In the genomic region with DNA sequence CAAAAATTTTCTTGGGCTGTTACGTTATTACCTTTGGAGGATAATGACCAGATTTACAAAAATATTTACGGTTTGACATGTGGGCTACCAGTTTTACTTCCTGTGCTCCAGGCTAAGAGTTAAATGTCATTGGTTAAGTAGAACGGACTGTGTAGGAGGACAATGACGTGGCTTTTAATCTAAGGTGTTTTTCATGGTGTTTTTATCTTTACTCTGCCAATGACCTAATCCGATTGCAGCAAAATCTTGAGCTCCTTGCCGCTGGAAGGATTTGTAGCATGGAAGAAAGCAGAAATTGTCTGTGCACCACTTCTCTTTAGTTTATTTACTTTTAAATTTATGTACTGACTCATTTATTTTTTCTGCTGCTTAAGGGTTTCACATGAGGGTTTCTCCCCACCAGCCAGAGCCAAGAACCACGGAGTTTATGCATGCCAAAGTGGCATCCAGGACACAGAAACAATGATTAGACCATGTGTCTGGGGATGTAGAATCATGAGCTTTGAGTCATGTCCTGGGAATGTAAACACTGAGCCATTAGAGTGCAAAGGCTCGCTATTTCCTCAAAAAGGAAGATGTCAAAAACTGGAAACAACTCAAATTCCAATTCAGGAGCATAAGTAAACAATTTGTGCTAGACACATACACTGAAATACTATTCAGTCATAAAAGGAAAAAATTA, we compare ENCODE assay signal across 9 cellular contexts. TPM values are rescaled to one million over a fixed set of nuclear protein-coding genes. Genes with fewer than 3 reads are reported as not detected.
DNase-seq lines count a peak whose midpoint lies in the region; TF ChIP-seq lines count a peak whose summit lies in the region.
"Had no signal": no experiment of that assay in that cellular context is flagged by ENCODE, and none has a peak within 500 bp of the region (broad histone marks: within the 10 kb centered on the region; RNA-seq: fewer than 3 reads in every experiment).

No MANE protein-coding gene starts in this region.

- H3K4me3 Mint-ChIP-seq in Caco-2 (ENCODE audit: unreplicated experiment) (peak overlapping the region; percentile 21), glutamatergic neuron (ENCODE audit: unreplicated experiment) (no peak overlapping the region)
- no peak overlapping the region for H3K4me3 Mint-ChIP-seq in activated CD4-positive, alpha-beta T cell treated with anti-CD3 and anti-CD28 coated beads, Interleukin-2, amount 10 ng/mL, durations not matched to agents 7 days and 5 days

- H3K27me3 Mint-ChIP-seq in Caco-2 (ENCODE audit: insufficient read depth, unreplicated experiment) (no peaks in the 10 kb centered on the region), glutamatergic neuron (ENCODE audit: unreplicated experiment) (no peaks in the 10 kb centered on the region)
- no peaks in the 10 kb centered on the region for H3K27me3 Mint-ChIP-seq in activated CD4-positive, alpha-beta T cell treated with anti-CD3 and anti-CD28 coated beads, Interleukin-2, amount 10 ng/mL, durations not matched to agents 7 days and 5 days

- H3K4me1 ChIP-seq in Caco-2, result peaks cover 38% of the 10 kb centered on the region
- H3K4me1 ChIP-seq in ovary (ENCODE audit: insufficient read depth), result peaks cover 6% of the 10 kb centered on the region
- peaks cover 7 to 37% (median 34%) of the 10 kb centered on the region in 6 donors for H3K4me1 ChIP-seq in spleen

- H3K4me3 ChIP-seq in Caco-2 (ENCODE audit: low read depth, low read length) (no peak overlapping the region), fibroblast of mammary gland (ENCODE audit: control insufficient read depth, low read depth, low read length) (no peak overlapping the region), ovary (no peak overlapping the region), spleen (no peak overlapping the region)

- no TSS peak for BruUV-seq in Caco-2 (replicated peaks; lab: Mats Ljungman, UMichigan)

- H3K9me3 Mint-ChIP-seq in Caco-2 (ENCODE audit: unreplicated experiment) (peaks cover 26% of the 10 kb centered on the region), glutamatergic neuron (ENCODE audit: unreplicated experiment) (no peaks in the 10 kb centered on the region)
- peaks cover 2% of the 10 kb centered on the region for H3K9me3 Mint-ChIP-seq in activated CD4-positive, alpha-beta T cell treated with anti-CD3 and anti-CD28 coated beads, Interleukin-2, amount 10 ng/mL, durations not matched to agents 7 days and 5 days

- no peaks in the 10 kb centered on the region for H3K27me3 ChIP-seq in Caco-2 (replicated peaks; ENCODE audit: control insufficient read depth, insufficient read depth, low read length)
- H3K27me3 ChIP-seq in ovary, result no peaks in the 10 kb centered on the region
- H3K27me3 ChIP-seq in spleen (replicated peaks in 1 of 7), result no peaks in the 10 kb centered on the region
- H3K27me3 ChIP-seq: neutrophil had no signal

- H3K27ac ChIP-seq in ovary, result no peak overlapping the region
- H3K27ac ChIP-seq in spleen, result peak overlapping the region in 2 of 8 donors; percentile 14 to 48
- H3K27ac ChIP-seq: neutrophil had no signal

- 13 to 28% (median 16%) methylated on average over 8 of the region's 8 CpGs for WGBS in ovary, 3 donors
- WGBS in spleen, 5 donors, result 74 to 83% (median 79%) methylated on average over 8 of the region's 8 CpGs

- H3K36me3 ChIP-seq in Caco-2 (ENCODE audit: control insufficient read depth, insufficient read depth, low read length), result no peaks in the 10 kb centered on the region
- H3K36me3 ChIP-seq in ovary, result no peaks in the 10 kb centered on the region
- H3K36me3 ChIP-seq in spleen, result peaks cover 0 to 5% (median 0%) of the 10 kb centered on the region in 6 donors
- H3K36me3 ChIP-seq: neutrophil had no signal

- peak; percentile 44 to 52 for DNase-seq in Caco-2
- DNase-seq in fibroblast of mammary gland (ENCODE audit: low read depth), result peak; percentile 98
- DNase-seq in ovary, result peak; percentile 24 to 47 (median 42)
- DNase-seq in glutamatergic neuron, result no peak
- DNase-seq in spleen, result no peak
- no peak for DNase-seq in activated CD4-positive, alpha-beta T cell treated with anti-CD3 and anti-CD28 coated beads, Interleukin-2, amount 10 ng/mL, durations not matched to agents 7 days and 5 days
- DNase-seq in GOT3 (lab: John Stamatoyannopoulos, UW), result no peak

- H3K36me3 Mint-ChIP-seq in Caco-2 (ENCODE audit: insufficient read depth, unreplicated experiment) (no peaks in the 10 kb centered on the region), glutamatergic neuron (ENCODE audit: unreplicated experiment) (no peaks in the 10 kb centered on the region)
- peaks cover 25% of the 10 kb centered on the region for H3K36me3 Mint-ChIP-seq in activated CD4-positive, alpha-beta T cell treated with anti-CD3 and anti-CD28 coated beads, Interleukin-2, amount 10 ng/mL, durations not matched to agents 7 days and 5 days (ENCODE audit: low read depth)

- CTCF ChIA-PET in Caco-2 (lab: Charles Lee), result no interaction called here
- CTCF ChIA-PET in activated CD4-positive, alpha-beta T cell treated with anti-CD3 and anti-CD28 coated beads, Interleukin-2, amount 10 ng/mL, durations not matched to agents 7 days and 5 days (lab: Charles Lee), result no interaction called here

- TF ChIP-seq CTCF in Caco-2 (IDR thresholded peaks at IDR 0.05; ENCODE audit: insufficient read depth in 1 of 2, low read depth in 1 of 2, low read length in 1 of 2, severe bottlenecking in 1 of 2, unreplicated experiment in 1 of 2) (no peak), fibroblast of mammary gland (conservative IDR thresholded peaks at IDR 0.05; ENCODE audit: control insufficient read depth, insufficient read depth, low read depth, low read length) (no peak), ovary (IDR thresholded peaks at IDR 0.05) (no peak), glutamatergic neuron (IDR thresholded peaks at IDR 0.05; ENCODE audit: partially characterized antibody, unreplicated experiment) (no peak), spleen (IDR thresholded peaks at IDR 0.05 in 8 of 11, conservative IDR thresholded peaks at IDR 0.05 in 3 of 11) (no peak)

- intact Hi-C loops in Caco-2 (cut with micrococcal nuclease; ENCODE audit: unreplicated experiment) (loop anchor here (2.0 to 5.0 kb wide), 3 partner anchors 22 to 156 kb away; no protein-coding TSS in a partner anchor), ovary (cut with DNase I) (no loop called here), spleen (cut with DNase I; ENCODE audit: low total_unique reads) (no loop called here)

- peak overlapping the region; percentile 56 for H3K27ac Mint-ChIP-seq in Caco-2 (ENCODE audit: unreplicated experiment)
- H3K27ac Mint-ChIP-seq in glutamatergic neuron (ENCODE audit: unreplicated experiment), result no peak overlapping the region
- H3K27ac Mint-ChIP-seq in activated CD4-positive, alpha-beta T cell treated with anti-CD3 and anti-CD28 coated beads, Interleukin-2, amount 10 ng/mL, durations not matched to agents 7 days and 5 days, result no peak overlapping the region

- TF ChIP-seq POLR2A in ovary (IDR thresholded peaks at IDR 0.05) (no peak), spleen (IDR thresholded peaks at IDR 0.05) (no peak)

- H3K4me1 Mint-ChIP-seq in Caco-2 (ENCODE audit: low read depth, unreplicated experiment), result peaks cover 66% of the 10 kb centered on the region
- no peaks in the 10 kb centered on the region for H3K4me1 Mint-ChIP-seq in glutamatergic neuron (ENCODE audit: low read depth, unreplicated experiment)
- H3K4me1 Mint-ChIP-seq in activated CD4-positive, alpha-beta T cell treated with anti-CD3 and anti-CD28 coated beads, Interleukin-2, amount 10 ng/mL, durations not matched to agents 7 days and 5 days, result peaks cover 36% of the 10 kb centered on the region

- TF ChIP-seq EP300 in ovary (IDR thresholded peaks at IDR 0.05), result no peak

- H3K9me3 ChIP-seq in Caco-2, result no peaks in the 10 kb centered on the region
- H3K9me3 ChIP-seq in ovary, result no peaks in the 10 kb centered on the region
- no peaks in the 10 kb centered on the region for H3K9me3 ChIP-seq in spleen
- H3K9me3 ChIP-seq: neutrophil had no signal

- POLR2A ChIA-PET in Caco-2 (lab: Charles Lee), result no interaction called here
- POLR2A ChIA-PET in activated CD4-positive, alpha-beta T cell treated with anti-CD3 and anti-CD28 coated beads, Interleukin-2, amount 10 ng/mL, durations not matched to agents 7 days and 5 days (lab: Charles Lee), result no interaction called here

TF ChIP-seq in PFSK-1, 5 proteins besides CTCF, POLR2A, EP300 and RAD21 (continues in another document):
- TF ChIP-seq SIN3A (IDR thresholded peaks at IDR 0.05; ENCODE audit: borderline replicate concordance, insufficient read depth, low read length) (peak; percentile 98), FOXP2 (optimal IDR thresholded peaks at IDR 0.05; ENCODE audit: borderline replicate concordance, extremely low read depth, extremely low read length, insufficient read depth) (peak; percentile 60)

RNA-seq across cellular contexts. Expression of gene CARD16, which starts 1.9 kb away (rescaled TPM):
- 0.77 and 1.5 TPM in 2 replicates for total RNA-seq in Caco-2 (2022)
- polyA plus RNA-seq in PFSK-1 (2012; ENCODE audit: insufficient read length, low read depth), result not detected
- total RNA-seq in ovary, result 10 to 100 TPM in 4 of 7 donors, 1 to 10 TPM in 3; 6.6 to 16.5 (median 10.5) TPM
- 10 to 100 TPM; 27.1 to 41.8 TPM for polyA plus RNA-seq in ovary
- total RNA-seq in glutamatergic neuron (ENCODE audit: unreplicated experiment), result not detected
- total RNA-seq in spleen, result 100 to 1,000 TPM in 5 of 7 donors, 10 to 100 TPM in 2; 78.8 to 129 (median 111) TPM
- polyA plus RNA-seq in spleen, result 100 to 1,000 TPM; 111 to 189 (median 135) TPM
- 10 to 100 TPM; 92.5 to 98.8 TPM for total RNA-seq in activated CD4-positive, alpha-beta T cell treated with anti-CD3 and anti-CD28 coated beads, Interleukin-2, amount 10 ng/mL, durations not matched to agents 7 days and 5 days

RNA-seq across cellular contexts. Expression of gene CASP1, which starts 12.1 kb away (rescaled TPM):
- total RNA-seq in Caco-2 (2022), result 0.86 and 1.4 TPM in 2 replicates
- 1.6 TPM for polyA plus RNA-seq in PFSK-1 (2012; ENCODE audit: insufficient read length, low read depth)
- 10 to 100 TPM in 6 of 7 donors, 1 to 10 TPM in 1; 4.2 to 17.2 (median 11.0) TPM for total RNA-seq in ovary
- 10 to 100 TPM; 12.9 to 24.7 TPM for polyA plus RNA-seq in ovary
- not detected for total RNA-seq in glutamatergic neuron (ENCODE audit: unreplicated experiment)
- total RNA-seq in spleen, result 100 to 1,000 TPM in 4 of 7 donors, 10 to 100 TPM in 3; 89.3 to 158 (median 114) TPM
- 100 to 1,000 TPM in 1 of 3 donors, 10 to 100 TPM in 2; 57.7 to 107 (median 69.4) TPM for polyA plus RNA-seq in spleen
- 100 to 1,000 TPM; 101 to 106 TPM for total RNA-seq in activated CD4-positive, alpha-beta T cell treated with anti-CD3 and anti-CD28 coated beads, Interleukin-2, amount 10 ng/mL, durations not matched to agents 7 days and 5 days

RNA-seq across cellular contexts. Expression of gene CASP5, which starts 24.1 kb away (rescaled TPM):
- total RNA-seq in Caco-2 (2022) (1.4 and 1.5 TPM in 2 replicates), ovary (under 1 TPM in 1 of 7 donors, not detected in 6; 0.32 TPM), glutamatergic neuron (ENCODE audit: unreplicated experiment) (not detected), spleen (10 to 100 TPM in 2 of 7 donors, 1 to 10 TPM in 5; 2.3 to 12.5 (median 4.9) TPM)
- 0.23 TPM for polyA plus RNA-seq in PFSK-1 (2012; ENCODE audit: insufficient read length, low read depth)
- polyA plus RNA-seq in ovary (under 1 TPM in 1 of 2 donors, not detected in 1; 0.40 TPM), spleen (1 to 10 TPM; 1.4 to 2.2 (median 2.0) TPM)
- not detected for total RNA-seq in activated CD4-positive, alpha-beta T cell treated with anti-CD3 and anti-CD28 coated beads, Interleukin-2, amount 10 ng/mL, durations not matched to agents 7 days and 5 days

Comparison
In these comparisons a context has a peak if more than half of its experiments do, and no peak if none do; other contexts are left out.
1. DNase-seq: peak in Caco-2 (2 of 2), fibroblast of mammary gland (single experiment) and ovary (5 of 5); none in glutamatergic neuron (single experiment), spleen (single experiment), activated CD4-positive, alpha-beta T cell treated with anti-CD3 and anti-CD28 coated beads, Interleukin-2, amount 10 ng/mL, durations not matched to agents 7 days and 5 days (single experiment) and GOT3 (single experiment).
2. RNA of gene CARD16, which starts 1.9 kb away (total RNA-seq): 78.8 to 129 TPM in spleen and 92.5 to 98.8 TPM in activated CD4-positive, alpha-beta T cell treated with anti-CD3 and anti-CD28 coated beads, Interleukin-2, amount 10 ng/mL, durations not matched to agents 7 days and 5 days; 6.6 to 16.5 TPM in ovary, 0.77 to 1.5 TPM in Caco-2 and not detected in glutamatergic neuron (single experiment); every median in the first group is over 4 times any median in the second.
3. RNA of gene CASP1, which starts 12.1 kb away (total RNA-seq): 89.3 to 158 TPM in spleen and 101 to 106 TPM in activated CD4-positive, alpha-beta T cell treated with anti-CD3 and anti-CD28 coated beads, Interleukin-2, amount 10 ng/mL, durations not matched to agents 7 days and 5 days; 4.2 to 17.2 TPM in ovary, 0.86 to 1.4 TPM in Caco-2 and not detected in glutamatergic neuron (single experiment); every median in the first group is over 4 times any median in the second.